ENCODE assay signal across 21 cellular contexts in genomic region chr12:10405294-10405693, GRCh38. TPM values are rescaled to one million over a fixed set of nuclear protein-coding genes. Genes with fewer than 3 reads are reported as not detected.
"Had no signal": no experiment of that assay in that cellular context is flagged by ENCODE, and none has a peak within 500 bp of the region (broad histone marks: within the 10 kb centered on the region; RNA-seq: fewer than 3 reads in every experiment).

No MANE protein-coding gene starts in this region.

- H3K27ac Mint-ChIP-seq: memory B cell had no signal

- H3K4me3 ChIP-seq: adrenal gland, coronary artery, esophagus muscularis mucosa, left lung had no signal

- H3K9me3 Mint-ChIP-seq: memory B cell had no signal

- DNase-seq: activated CD4-positive, alpha-beta T cell treated with anti-CD3 and anti-CD28 coated beads for 4 hours; activated CD8-positive, alpha-beta memory T cell treated with anti-CD3 and anti-CD28 coated beads for 24 hours; activated naive CD4-positive, alpha-beta T cell; adrenal gland; caudate nucleus; glutamatergic neuron; left lung; spleen; stimulated activated CD4-positive, alpha-beta T cell treated with anti-CD3 and anti-CD28 coated beads, Interleukin-2, amount 100 ng/mL, for 24 hours; stimulated activated naive CD4-positive, alpha-beta T cell; T1000 had no signal

- H3K36me3 Mint-ChIP-seq: memory B cell had no signal

- H3K27ac ChIP-seq: adrenal gland, coronary artery, esophagus muscularis mucosa, left lung had no signal

- H3K27me3 ChIP-seq: adrenal gland, esophagus muscularis mucosa, left lung, spleen had no signal

- H3K9me3 ChIP-seq: adrenal gland, left lung had no signal

- H3K4me1 ChIP-seq: adrenal gland, esophagus muscularis mucosa, left lung, spleen had no signal

- H3K36me3 ChIP-seq: adrenal gland, esophagus muscularis mucosa, left lung, spleen had no signal

- ATAC-seq: left lung, sciatic nerve had no signal

- H3K4me3 Mint-ChIP-seq: memory B cell had no signal

RNA-seq across cellular contexts. Expression of gene KLRC4, which starts 4.3 kb away (rescaled TPM):
- total RNA-seq: adrenal gland, fibroblast of villous mesenchyme, osteoblast, pulmonary artery endothelial cell had no signal

RNA-seq across cellular contexts. Expression of gene KLRC3, which starts 15.1 kb away (rescaled TPM):
- total RNA-seq: adrenal gland, esophagus muscularis mucosa, fibroblast of villous mesenchyme, left lung, mucosa of gallbladder, pulmonary artery endothelial cell, sciatic nerve had no signal

RNA-seq across cellular contexts. Expression of gene KLRK1, which starts 15.5 kb away (rescaled TPM):
- total RNA-seq: fibroblast of villous mesenchyme, pulmonary artery endothelial cell had no signal

RNA-seq across cellular contexts. Expression of gene KLRC2, which starts 30.5 kb away (rescaled TPM):
- total RNA-seq: fibroblast of villous mesenchyme, pulmonary artery endothelial cell had no signal
- polyA plus RNA-seq: adrenal gland had no signal

RNA-seq across cellular contexts. Expression of gene KLRC1, which starts 47.9 kb away (rescaled TPM):
- total RNA-seq: fibroblast of villous mesenchyme, osteoblast, pulmonary artery endothelial cell, sciatic nerve, temporal lobe had no signal
- polyA plus RNA-seq: neural cell had no signal
